Comparison of ENCODE assay signal across 8 cellular contexts in genomic region chr9:123929177-123929869, GRCh38. TPM values are rescaled to one million over a fixed set of nuclear protein-coding genes. Genes with fewer than 3 reads are reported as not detected.
DNase-seq lines count a peak whose midpoint lies in the region; ATAC-seq and TF ChIP-seq lines count a peak whose summit lies in the region.

No MANE protein-coding gene starts in this region.

- H3K4me2 ChIP-seq in MM.1S (ENCODE audit: low read depth, low read length) = peak overlapping the region; percentile 81

- H3F3A ChIP-seq in MM.1S (ENCODE audit: insufficient read depth, low read length) = peaks cover 18% of the 10 kb centered on the region

- peak; percentile 22 for ATAC-seq in GM21717 (IDR thresholded peaks at IDR 0.05; ENCODE audit: unreplicated experiment)
- ATAC-seq in right cardiac atrium = peak; percentile 3 to 9
- ATAC-seq in gastrocnemius medialis = peak; percentile 6 to 25
- ATAC-seq in GM18858 (IDR thresholded peaks at IDR 0.05; ENCODE audit: unreplicated experiment) = no peak

- H3K79me2 ChIP-seq in MM.1S (ENCODE audit: low read length) = peaks cover 44% of the 10 kb centered on the region

- H3K9me3 ChIP-seq in MM.1S (replicated peaks; ENCODE audit: insufficient read depth, low read length) (no peaks in the 10 kb centered on the region), right cardiac atrium (ENCODE audit: control insufficient read depth, low read length) (no peaks in the 10 kb centered on the region), gastrocnemius medialis (no peaks in the 10 kb centered on the region)

- no peak for TF ChIP-seq POLR2A in gastrocnemius medialis (IDR thresholded peaks at IDR 0.05)

- no peaks in the 10 kb centered on the region for H3K36me3 ChIP-seq in MM.1S (replicated peaks; ENCODE audit: insufficient read depth, low read length)
- no peaks in the 10 kb centered on the region for H3K36me3 ChIP-seq in gastrocnemius medialis

- no peaks in the 10 kb centered on the region; the same call in 1 of the 2 replicates for H4K20me1 ChIP-seq in MM.1S (ENCODE audit: insufficient read depth, low read length)

- DNase-seq in GM10266 (ENCODE audit: extremely low spot score) (peak; percentile 74), MM.1S (peak; percentile 19), right cardiac atrium (peak; percentile 39 to 85 (median 77)), gastrocnemius medialis (peak in 1 of 2 donors; percentile 13), NCI-H1930 (lab: John Stamatoyannopoulos, UW) (no peak)
- DNase-seq in activated naive CD4-positive, alpha-beta T cell treated with Interleukin-2 at 50 U/mL for 16 hours = peak; percentile 33

- TF ChIP-seq CTCF in GM10266 (IDR thresholded peaks at IDR 0.05; ENCODE audit: control insufficient read depth, insufficient read depth, low read depth, missing control alignments) = no peak
- TF ChIP-seq CTCF in MM.1S (IDR thresholded peaks at IDR 0.05; ENCODE audit: low read length) = no peak
- TF ChIP-seq CTCF in gastrocnemius medialis (IDR thresholded peaks at IDR 0.05 in 4 of 5, conservative IDR thresholded peaks at IDR 0.05 in 1 of 5) = no peak

- in situ Hi-C loops in gastrocnemius medialis (cut with MboI; ENCODE audit: low sequenced_read_pairs in 4 of 4) = no loop called here

- H2AFZ ChIP-seq in MM.1S (ENCODE audit: low read length) = peak overlapping the region; percentile 29; the same call in 1 of the 2 replicates

- intact Hi-C loops in right cardiac atrium (cut with DNase I) (no loop called here), gastrocnemius medialis (cut with DNase I; ENCODE audit: low total_unique reads) (loop anchor here (10.0 kb wide), 2 partner anchors 185 to 665 kb away; partner anchors contain the start of gene STRBP)

- peak overlapping the region; percentile 8; the same call in 1 of the 2 replicates for H3K27ac ChIP-seq in MM.1S (ENCODE audit: low read length)
- H3K27ac ChIP-seq in right cardiac atrium (ENCODE audit: low read length) = peak overlapping the region; percentile 0
- H3K27ac ChIP-seq in gastrocnemius medialis = peak overlapping the region; percentile 72 to 84 (median 76)

- 2% methylated on average over 50 of the region's 50 CpGs for WGBS in right cardiac atrium

- no peaks in the 10 kb centered on the region; the same call in 1 of the 2 replicates for H3K27me3 ChIP-seq in MM.1S (replicated peaks; ENCODE audit: insufficient read depth, low read length)
- H3K27me3 ChIP-seq in right cardiac atrium (ENCODE audit: control insufficient read depth, insufficient read depth) = no peaks in the 10 kb centered on the region
- no peaks in the 10 kb centered on the region for H3K27me3 ChIP-seq in gastrocnemius medialis

- peak overlapping the region; percentile 71 for H3K4me3 ChIP-seq in MM.1S (ENCODE audit: low read length)
- H3K4me3 ChIP-seq in right cardiac atrium (ENCODE audit: low read length) = peak overlapping the region; percentile 90
- H3K4me3 ChIP-seq in gastrocnemius medialis = peak overlapping the region; percentile 56 to 92 (median 65)

- H3K9ac ChIP-seq in MM.1S (ENCODE audit: low read length) = peak overlapping the region; percentile 57

- peaks cover 24% of the 10 kb centered on the region for H3K4me1 ChIP-seq in MM.1S (ENCODE audit: low read length)
- H3K4me1 ChIP-seq in right cardiac atrium (ENCODE audit: control insufficient read depth, insufficient read depth, low read length) = no peaks in the 10 kb centered on the region
- peaks cover 30 to 35% of the 10 kb centered on the region in 2 donors for H3K4me1 ChIP-seq in gastrocnemius medialis

- no peaks in the 10 kb centered on the region for H3K9me2 ChIP-seq in MM.1S (replicated peaks; ENCODE audit: insufficient read depth, low read length)

RNA-seq across cellular contexts. Expression of gene DENND1A, which starts 0.6 kb away (rescaled TPM):
- total RNA-seq in right cardiac atrium (10 to 100 TPM; 16.9 to 19.3 (median 17.6) TPM), gastrocnemius medialis (10 to 100 TPM; 14.1 to 24.6 (median 16.4) TPM)
- polyA plus RNA-seq in right cardiac atrium = 11.4 TPM

Comparison
In these comparisons a context has a peak if more than half of its experiments do, and no peak if none do; other contexts are left out.
1. DNase-seq: peak in GM10266 (single experiment), MM.1S (single experiment), activated naive CD4-positive, alpha-beta T cell treated with Interleukin-2 at 50 U/mL for 16 hours (single experiment) and right cardiac atrium (3 of 3); none in NCI-H1930 (0 of 2).
2. H3K27ac ChIP-seq: peak in every context shown above with its lines; median percentile 76 in gastrocnemius medialis; 8 in MM.1S; 0 in right cardiac atrium.
3. Peak in every context shown above with its lines, with median percentiles within 50 percentile points of each other: H3K4me3 ChIP-seq.